27 cellular contexts compared by ENCODE assay signal in genomic region chr5:129103397-129103796, GRCh38. TPM values are rescaled to one million over a fixed set of nuclear protein-coding genes. Genes with fewer than 3 reads are reported as not detected.
DNase-seq lines count a peak whose midpoint lies in the region; ATAC-seq, FAIRE-seq and TF ChIP-seq lines count a peak whose summit lies in the region.
"Had no signal": no experiment of that assay in that cellular context is flagged by ENCODE, and none has a peak within 500 bp of the region (broad histone marks: within the 10 kb centered on the region; RNA-seq: fewer than 3 reads in every experiment).

No MANE protein-coding gene starts in this region.

- H3K9ac ChIP-seq in subcutaneous abdominal adipose tissue (ENCODE audit: low read length in 5 of 5), result peak overlapping the region in 1 of 5 donors; percentile 34
- H3K9ac ChIP-seq: BLaER1 had no signal

- H3K36me3 ChIP-seq in cardiac muscle cell, result peaks cover 37% of the 10 kb centered on the region
- H3K36me3 ChIP-seq in right atrium auricular region, result peaks cover 18% of the 10 kb centered on the region
- H3K36me3 ChIP-seq in subcutaneous abdominal adipose tissue (ENCODE audit: control insufficient read depth in 5 of 5, insufficient read depth in 5 of 5, low read length in 5 of 5), result peaks cover 9 to 20% (median 18%) of the 10 kb centered on the region in 5 donors

- TF ChIP-seq CTCF in cardiac muscle cell (IDR thresholded peaks at IDR 0.05; ENCODE audit: low read depth, low read length), result no peak
- TF ChIP-seq CTCF in right atrium auricular region (IDR thresholded peaks at IDR 0.05), result no peak

- H3K9me3 ChIP-seq in cardiac muscle cell (ENCODE audit: low read depth) (no peaks in the 10 kb centered on the region), right cardiac atrium (ENCODE audit: control insufficient read depth, low read length) (no peaks in the 10 kb centered on the region), right atrium auricular region (no peaks in the 10 kb centered on the region), subcutaneous abdominal adipose tissue (ENCODE audit: control insufficient read depth in 5 of 5, low read length in 5 of 5) (no peaks in the 10 kb centered on the region)
- H3K9me3 ChIP-seq: BE2C, BLaER1 had no signal

- no peak for DNase-seq in cardiac muscle cell (ENCODE audit: low read depth in 1 of 2, low spot score in 1 of 2)
- DNase-seq in right cardiac atrium, result no peak
- DNase-seq in right atrium auricular region (ENCODE audit: low spot score), result no peak
- no peak for DNase-seq in Right ventricle myocardium superior
- DNase-seq in frontal cortex (ENCODE audit: low spot score in 2 of 2), result no peak
- no peak for DNase-seq in HT-29 (ENCODE audit: low spot score)
- DNase-seq: 8988T; ACHN; BE2C; C1 segment of cervical spinal cord; CD4-positive, alpha-beta memory T cell; CD4-positive, CD25-positive, alpha-beta regulatory T cell; CD8-positive, alpha-beta memory T cell; COR-L47; DMS 273 treated with DMSO at 0.1 percent for 48 hours; DMS153; DMS53; DMS79; DND-41; EL; GDM1 had no signal

- FAIRE-seq in frontal cortex (lab: Jason Lieb, UNC), result no peak
- FAIRE-seq: A204.1, GM12891, GM19239 had no signal

- no peak overlapping the region for H3K4me3 ChIP-seq in cardiac muscle cell
- no peak overlapping the region for H3K4me3 ChIP-seq in right cardiac atrium (ENCODE audit: low read length)
- no peak overlapping the region for H3K4me3 ChIP-seq in right atrium auricular region
- no peak overlapping the region for H3K4me3 ChIP-seq in subcutaneous abdominal adipose tissue (ENCODE audit: low read depth in 1 of 5, low read length in 5 of 5)
- H3K4me3 ChIP-seq: BLaER1 had no signal

- H3K4me1 ChIP-seq in cardiac muscle cell (ENCODE audit: low read depth) (peaks cover 35% of the 10 kb centered on the region), right cardiac atrium (ENCODE audit: control insufficient read depth, insufficient read depth, low read length) (peaks cover 7% of the 10 kb centered on the region), right atrium auricular region (peaks cover 0 to 52% of the 10 kb centered on the region in 2 donors), subcutaneous abdominal adipose tissue (ENCODE audit: control insufficient read depth in 5 of 5, insufficient read depth in 5 of 5, low read length in 5 of 5) (peaks cover 0 to 41% (median 30%) of the 10 kb centered on the region in 5 donors)

- intact Hi-C loops in right cardiac atrium (cut with DNase I), result no loop called here
- intact Hi-C loops in Right ventricle myocardium superior (cut with DNase I), result no loop called here

- H3K27me3 ChIP-seq in cardiac muscle cell, result no peaks in the 10 kb centered on the region
- no peaks in the 10 kb centered on the region for H3K27me3 ChIP-seq in right cardiac atrium (ENCODE audit: control insufficient read depth, insufficient read depth)
- no peaks in the 10 kb centered on the region for H3K27me3 ChIP-seq in right atrium auricular region
- H3K27me3 ChIP-seq in subcutaneous abdominal adipose tissue (ENCODE audit: control insufficient read depth in 5 of 5, insufficient read depth in 4 of 5, low read length in 5 of 5), result no peaks in the 10 kb centered on the region
- H3K27me3 ChIP-seq: BE2C, BLaER1 had no signal

- ATAC-seq in right cardiac atrium (no peak), Right ventricle myocardium superior (ENCODE audit: poor library complexity) (no peak), SK-N-SH treated with all-trans-retinoic acid at 6 μM for 48 hours (no peak; the same call in 2 of the 3 replicates)

- peak overlapping the region; percentile 11 for H3K27ac ChIP-seq in cardiac muscle cell
- H3K27ac ChIP-seq in right cardiac atrium (ENCODE audit: low read length), result no peak overlapping the region
- peak overlapping the region; percentile 2 to 81 for H3K27ac ChIP-seq in right atrium auricular region
- H3K27ac ChIP-seq in subcutaneous abdominal adipose tissue (ENCODE audit: low read depth, low read length), result peak overlapping the region; percentile 96
- H3K27ac ChIP-seq: BLaER1 had no signal

TF ChIP-seq in SK-N-SH treated with all-trans-retinoic acid at 6 μM for 48 hours, 23 proteins besides CTCF, POLR2A, EP300 and RAD21:
- TF ChIP-seq TCF4 (CRISPR knock-in tag; IDR thresholded peaks at IDR 0.05; ENCODE audit: borderline replicate concordance), result peak; percentile 67
- no peak for TF ChIP-seq CSDC2 (CRISPR knock-in tag; IDR thresholded peaks at IDR 0.05)
- no peak for TF ChIP-seq ISL1 (CRISPR knock-in tag; IDR thresholded peaks at IDR 0.05)
- TF ChIP-seq CSRNP3 (CRISPR knock-in tag; IDR thresholded peaks at IDR 0.05), result no peak
- TF ChIP-seq TSHZ2 (CRISPR knock-in tag; IDR thresholded peaks at IDR 0.05), result no peak
TF ChIP-seq in SK-N-SH treated with all-trans-retinoic acid at 6 μM for 48 hours: peak in this region for 1.

RNA-seq across cellular contexts. Expression of gene ISOC1, which starts 8.8 kb away (rescaled TPM):
- total RNA-seq in cardiac muscle cell, result 180 and 214 TPM in 2 replicates
- polyA plus RNA-seq in cardiac muscle cell, result 303 and 385 TPM in 2 replicates
- total RNA-seq in right cardiac atrium, result 10 to 100 TPM; 62.9 to 98.4 (median 88.4) TPM
- 121 TPM for polyA plus RNA-seq in right cardiac atrium
- 100 to 1,000 TPM in 1 of 2 donors, 10 to 100 TPM in 1; 45.9 to 168 TPM for total RNA-seq in right atrium auricular region
- 113 TPM for total RNA-seq in Right ventricle myocardium superior
- 31.0 TPM for total RNA-seq in frontal cortex
- total RNA-seq in HT-29 (2014; rRNA removed; shearing (Covaris generic)), result 20.0 and 23.7 TPM in 2 replicates
